In the genomic region with DNA sequence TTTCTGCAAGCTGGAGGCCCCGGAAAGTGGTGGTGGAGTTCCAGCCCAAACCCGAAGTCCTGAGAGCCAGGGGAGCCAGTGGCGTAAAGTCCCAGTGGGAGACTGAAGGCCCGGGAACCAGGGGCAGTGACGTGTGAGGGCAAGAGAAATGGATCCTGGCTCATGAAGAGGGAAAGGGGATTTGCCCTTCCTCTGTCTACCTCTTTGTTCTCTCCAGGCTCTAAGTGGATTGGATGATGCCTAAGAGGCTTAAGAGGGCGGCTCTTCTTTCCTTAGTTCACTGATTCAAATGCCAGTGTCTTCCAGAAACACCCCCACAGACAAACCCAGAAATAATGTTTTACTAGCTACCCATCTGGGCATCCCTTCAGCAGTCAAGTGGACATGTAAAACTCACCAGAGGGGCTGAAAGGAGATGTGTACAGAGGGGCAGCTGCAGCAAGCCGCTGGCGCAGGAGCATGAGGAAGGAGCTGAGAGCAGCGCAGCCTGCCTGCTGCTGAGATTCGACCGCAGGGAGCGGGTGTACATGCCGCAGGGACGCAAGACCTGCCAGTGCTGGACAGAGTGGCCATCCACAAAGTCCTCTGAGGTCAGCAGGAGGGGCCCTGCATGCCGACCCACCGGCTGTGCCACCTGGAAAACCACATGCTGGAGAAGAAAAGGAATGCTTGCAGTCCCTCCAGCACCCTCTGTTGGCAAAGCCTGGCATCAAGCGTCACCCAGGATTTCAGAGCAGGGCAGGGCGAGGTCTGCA, we compare ENCODE assay signal across 9 cellular contexts. TPM values are rescaled to one million over a fixed set of nuclear protein-coding genes. Genes with fewer than 3 reads are reported as not detected.
DNase-seq lines count a peak whose midpoint lies in the region; ATAC-seq and TF ChIP-seq lines count a peak whose summit lies in the region.
"Had no signal": no experiment of that assay in that cellular context is flagged by ENCODE, and none has a peak within 500 bp of the region (broad histone marks: within the 10 kb centered on the region; RNA-seq: fewer than 3 reads in every experiment).

No MANE protein-coding gene starts in this region.

- H3K4me3 ChIP-seq in right atrium auricular region = no peak overlapping the region

- H3K27me3 Mint-ChIP-seq in activated CD8-positive, alpha-beta T cell treated with anti-CD3 and anti-CD28 coated beads, Interleukin-2, amount 10 ng/mL, durations not matched to agents 7 days and 5 days (ENCODE audit: low read depth) = no peaks in the 10 kb centered on the region
- H3K27me3 Mint-ChIP-seq: central memory CD8-positive, alpha-beta T cell had no signal

- H3K27ac Mint-ChIP-seq in activated CD8-positive, alpha-beta T cell treated with anti-CD3 and anti-CD28 coated beads, Interleukin-2, amount 10 ng/mL, durations not matched to agents 7 days and 5 days = no peak overlapping the region

- peaks cover 12% of the 10 kb centered on the region for H3K9me3 Mint-ChIP-seq in activated CD8-positive, alpha-beta T cell treated with anti-CD3 and anti-CD28 coated beads, Interleukin-2, amount 10 ng/mL, durations not matched to agents 7 days and 5 days (ENCODE audit: insufficient read depth)
- H3K9me3 Mint-ChIP-seq: central memory CD8-positive, alpha-beta T cell had no signal

- intact Hi-C loops in sciatic nerve (cut with DNase I) = no loop called here

- H3K36me3 ChIP-seq in right atrium auricular region = no peaks in the 10 kb centered on the region

- H3K27me3 ChIP-seq in right atrium auricular region = no peaks in the 10 kb centered on the region

- peaks cover 7% of the 10 kb centered on the region for H3K36me3 Mint-ChIP-seq in activated CD8-positive, alpha-beta T cell treated with anti-CD3 and anti-CD28 coated beads, Interleukin-2, amount 10 ng/mL, durations not matched to agents 7 days and 5 days (ENCODE audit: low read depth)

- H3K4me1 Mint-ChIP-seq in activated CD8-positive, alpha-beta T cell treated with anti-CD3 and anti-CD28 coated beads, Interleukin-2, amount 10 ng/mL, durations not matched to agents 7 days and 5 days (ENCODE audit: low read depth) = peaks cover 52% of the 10 kb centered on the region

- peak; percentile 48 to 73 for TF ChIP-seq CTCF in right atrium auricular region (IDR thresholded peaks at IDR 0.05)

- no peak overlapping the region for H3K4me3 Mint-ChIP-seq in activated CD8-positive, alpha-beta T cell treated with anti-CD3 and anti-CD28 coated beads, Interleukin-2, amount 10 ng/mL, durations not matched to agents 7 days and 5 days
- H3K4me3 Mint-ChIP-seq: central memory CD8-positive, alpha-beta T cell had no signal

- CTCF ChIA-PET in activated CD8-positive, alpha-beta T cell treated with anti-CD3 and anti-CD28 coated beads, Interleukin-2, amount 10 ng/mL, durations not matched to agents 7 days and 5 days (lab: Charles Lee) = no interaction called here

- DNase-seq in stimulated activated CD4-positive, alpha-beta T cell treated with anti-CD3 and anti-CD28 coated beads, Interleukin-15, amount 100 ng/mL, for 24 hours = peak; percentile 39
- DNase-seq in stimulated activated CD4-positive, alpha-beta T cell treated with anti-CD3 and anti-CD28 coated beads, Interleukin-2, amount 100 ng/mL, for 48 hours = no peak
- DNase-seq in NCI-H146 treated with DMSO at 0.1 percent for 48 hours (lab: John Stamatoyannopoulos, UW; ENCODE audit: unreplicated experiment) (peak; percentile 10), right atrium auricular region (ENCODE audit: low spot score) (no peak), sciatic nerve (ENCODE audit: low spot score) (no peak)
- peak; percentile 32 for DNase-seq in activated CD8-positive, alpha-beta T cell treated with anti-CD3 and anti-CD28 coated beads, Interleukin-2, amount 10 ng/mL, durations not matched to agents 7 days and 5 days
- no peak for DNase-seq in NK-92 treated with Interleukin-12 subunit alpha and Interleukin-12 subunit beta, amount 100 ng/mL, for 24 hours (lab: John Stamatoyannopoulos, UW)

- H3K27ac ChIP-seq in right atrium auricular region = no peak overlapping the region

- POLR2A ChIA-PET in activated CD8-positive, alpha-beta T cell treated with anti-CD3 and anti-CD28 coated beads, Interleukin-2, amount 10 ng/mL, durations not matched to agents 7 days and 5 days (lab: Charles Lee) = no interaction called here

- H3K9me3 ChIP-seq in right atrium auricular region = peaks cover 0 to 6% of the 10 kb centered on the region in 2 donors

- H3K4me1 ChIP-seq in right atrium auricular region = peaks cover 0 to 41% of the 10 kb centered on the region in 2 donors

- ATAC-seq in activated CD8-positive, alpha-beta T cell treated with anti-CD3 and anti-CD28 coated beads, Interleukin-2, amount 10 ng/mL, durations not matched to agents 7 days and 5 days = no peak
- peak; percentile 50 for ATAC-seq in sciatic nerve
- no peak for ATAC-seq in GM18502 (IDR thresholded peaks at IDR 0.05; ENCODE audit: poor library complexity, unreplicated experiment)

RNA-seq across cellular contexts. Expression of a gene that starts 29.5 kb away (rescaled TPM):
- 10 to 100 TPM; 32.5 to 36.3 TPM for total RNA-seq in activated CD8-positive, alpha-beta T cell treated with anti-CD3 and anti-CD28 coated beads, Interleukin-2, amount 10 ng/mL, durations not matched to agents 7 days and 5 days
- total RNA-seq in right atrium auricular region (10 to 100 TPM; 23.7 to 28.9 TPM), sciatic nerve (40.3 TPM)

Comparison
In these comparisons a context has a peak if more than half of its experiments do, and no peak if none do; other contexts are left out.
1. DNase-seq: peak in stimulated activated CD4-positive, alpha-beta T cell treated with anti-CD3 and anti-CD28 coated beads, Interleukin-15, amount 100 ng/mL, for 24 hours (single experiment), NCI-H146 treated with DMSO at 0.1 percent for 48 hours (single experiment) and activated CD8-positive, alpha-beta T cell treated with anti-CD3 and anti-CD28 coated beads, Interleukin-2, amount 10 ng/mL, durations not matched to agents 7 days and 5 days (single experiment); none in stimulated activated CD4-positive, alpha-beta T cell treated with anti-CD3 and anti-CD28 coated beads, Interleukin-2, amount 100 ng/mL, for 48 hours (0 of 2), right atrium auricular region (single experiment), sciatic nerve (single experiment) and NK-92 treated with Interleukin-12 subunit alpha and Interleukin-12 subunit beta, amount 100 ng/mL, for 24 hours (single experiment).